16 cellular contexts compared by ENCODE assay signal in genomic region chr2:222912776-222913175, GRCh38. TPM values are rescaled to one million over a fixed set of nuclear protein-coding genes. Genes with fewer than 3 reads are reported as not detected.
A peak's percentile ranks its signal among the peaks of the same experiment; 100 is the strongest.
DNase-seq lines count a peak whose midpoint lies in the region; ATAC-seq, FAIRE-seq and TF ChIP-seq lines count a peak whose summit lies in the region.
"Had no signal": no experiment of that assay in that cellular context is flagged by ENCODE, and none has a peak within 500 bp of the region (broad histone marks: within the 10 kb centered on the region; RNA-seq: fewer than 3 reads in every experiment).

No MANE protein-coding gene starts in this region.

- DNase-seq in cardiac muscle cell (ENCODE audit: low read depth in 1 of 2, low spot score in 1 of 2) (no peak), left cardiac atrium (no peak), HL-60 (ENCODE audit: low read depth in 1 of 2, low spot score in 1 of 2) (no peak), caudate nucleus (lab: John Stamatoyannopoulos, UW) (peak in 7 of 61 donors; percentile 1 to 83 (median 25)), RCC 7860 (ENCODE audit: low spot score) (no peak), NCI-H82 treated with DMSO at 0.1 percent for 48 hours (lab: John Stamatoyannopoulos, UW; ENCODE audit: unreplicated experiment) (no peak), lower lobe of right lung (no peak)
- DNase-seq in stimulated activated naive B cell treated with anti-CD40 and anti-IgM and Interleukin-4, amounts not matched to agents 10 μg/mL and 1 μg/mL and 100 μg/mL, for 72 hours: no peak
- DNase-seq: activated CD4-positive, alpha-beta T cell treated with anti-CD3 and anti-CD28 coated beads, Interleukin-2, amount 10 ng/mL, durations not matched to agents 24 days and 14 days; activated T-cell treated with anti-CD3 and anti-CD28 coated beads, Interleukin-2, amount 50 U/mL, for 1 hour; CD8-positive, alpha-beta T cell; EL; occipital lobe; T1000 had no signal

- H3K4me1 Mint-ChIP-seq in stimulated activated naive B cell treated with anti-CD40 and anti-IgM and Interleukin-4, amounts not matched to agents 10 μg/mL and 1 μg/mL and 100 μg/mL, for 72 hours: peaks cover 26 to 55% of the 10 kb centered on the region in 2 donors

- H3K27me3 Mint-ChIP-seq in stimulated activated naive B cell treated with anti-CD40 and anti-IgM and Interleukin-4, amounts not matched to agents 10 μg/mL and 1 μg/mL and 100 μg/mL, for 72 hours: no peaks in the 10 kb centered on the region
- H3K27me3 Mint-ChIP-seq: activated CD4-positive, alpha-beta T cell treated with anti-CD3 and anti-CD28 coated beads, Interleukin-2, amount 10 ng/mL, durations not matched to agents 24 days and 14 days had no signal

- peaks cover 9 to 22% of the 10 kb centered on the region in 2 donors for H3K36me3 Mint-ChIP-seq in stimulated activated naive B cell treated with anti-CD40 and anti-IgM and Interleukin-4, amounts not matched to agents 10 μg/mL and 1 μg/mL and 100 μg/mL, for 72 hours

- H3K27me3 ChIP-seq in cardiac muscle cell (no peaks in the 10 kb centered on the region), HL-60 (ENCODE audit: insufficient read depth, poor library complexity, severe bottlenecking) (no peaks in the 10 kb centered on the region), lower lobe of right lung (ENCODE audit: low read depth) (no peaks in the 10 kb centered on the region)

- intact Hi-C loops in left cardiac atrium (cut with DNase I) (no loop called here), lower lobe of right lung (cut with DNase I) (no loop called here)

- ATAC-seq in left cardiac atrium: no peak
- ATAC-seq in stimulated activated naive B cell treated with anti-CD40 and anti-IgM and Interleukin-4, amounts not matched to agents 10 μg/mL and 1 μg/mL and 100 μg/mL, for 72 hours (replicated peaks): no peak
- no peak for ATAC-seq in lower lobe of right lung
- ATAC-seq: CD8-positive, alpha-beta T cell had no signal

- no peaks in the 10 kb centered on the region for H3K9me3 Mint-ChIP-seq in stimulated activated naive B cell treated with anti-CD40 and anti-IgM and Interleukin-4, amounts not matched to agents 10 μg/mL and 1 μg/mL and 100 μg/mL, for 72 hours
- H3K9me3 Mint-ChIP-seq: activated CD4-positive, alpha-beta T cell treated with anti-CD3 and anti-CD28 coated beads, Interleukin-2, amount 10 ng/mL, durations not matched to agents 24 days and 14 days; CD8-positive, alpha-beta T cell; mesothelial cell of epicardium had no signal

- peaks cover 26% of the 10 kb centered on the region for H3K4me1 ChIP-seq in cardiac muscle cell (ENCODE audit: low read depth)
- H3K4me1 ChIP-seq in lower lobe of right lung: peaks cover 28% of the 10 kb centered on the region

- H3K4me3 Mint-ChIP-seq in stimulated activated naive B cell treated with anti-CD40 and anti-IgM and Interleukin-4, amounts not matched to agents 10 μg/mL and 1 μg/mL and 100 μg/mL, for 72 hours: no peak overlapping the region
- H3K4me3 Mint-ChIP-seq: activated CD4-positive, alpha-beta T cell treated with anti-CD3 and anti-CD28 coated beads, Interleukin-2, amount 10 ng/mL, durations not matched to agents 24 days and 14 days; CD8-positive, alpha-beta T cell; mesothelial cell of epicardium had no signal

- FAIRE-seq in RCC 7860 (lab: Jason Lieb, UNC): no peak
- FAIRE-seq: colon had no signal

- peak overlapping the region; percentile 69 for H3K27ac Mint-ChIP-seq in stimulated activated naive B cell treated with anti-CD40 and anti-IgM and Interleukin-4, amounts not matched to agents 10 μg/mL and 1 μg/mL and 100 μg/mL, for 72 hours
- H3K27ac Mint-ChIP-seq: activated CD4-positive, alpha-beta T cell treated with anti-CD3 and anti-CD28 coated beads, Interleukin-2, amount 10 ng/mL, durations not matched to agents 24 days and 14 days; CD8-positive, alpha-beta T cell had no signal

- no peak for TF ChIP-seq CTCF in cardiac muscle cell (IDR thresholded peaks at IDR 0.05; ENCODE audit: low read depth, low read length)
- TF ChIP-seq CTCF in HL-60 (IDR thresholded peaks at IDR 0.05; ENCODE audit: insufficient read depth, low read length): no peak
- no peak for TF ChIP-seq CTCF in lower lobe of right lung (IDR thresholded peaks at IDR 0.05)

- H3K27ac ChIP-seq in cardiac muscle cell: peak overlapping the region; percentile 71
- H3K27ac ChIP-seq in HL-60 (replicated peaks): peak overlapping the region; percentile 78
- peak overlapping the region; percentile 81 for H3K27ac ChIP-seq in caudate nucleus (ENCODE audit: low read depth, low read length)
- H3K27ac ChIP-seq in lower lobe of right lung: no peak overlapping the region

- H3K9me3 ChIP-seq in cardiac muscle cell (ENCODE audit: low read depth): no peaks in the 10 kb centered on the region
- no peaks in the 10 kb centered on the region for H3K9me3 ChIP-seq in lower lobe of right lung

- peaks cover 15% of the 10 kb centered on the region for H3K36me3 ChIP-seq in cardiac muscle cell
- peaks cover 38% of the 10 kb centered on the region for H3K36me3 ChIP-seq in lower lobe of right lung

- H3K4me3 ChIP-seq in cardiac muscle cell: no peak overlapping the region
- H3K4me3 ChIP-seq in HL-60 (replicated peaks; ENCODE audit: insufficient read depth, low read length): no peak overlapping the region
- H3K4me3 ChIP-seq in lower lobe of right lung: no peak overlapping the region

RNA-seq across cellular contexts. Expression of gene ACSL3, which starts 51.9 kb away (rescaled TPM):
- total RNA-seq in cardiac muscle cell (148 and 177 TPM in 2 replicates), left cardiac atrium (10 to 100 TPM; 37.8 to 38.1 TPM), lower lobe of right lung (74.2 TPM)
- 108 and 119 TPM in 2 replicates for polyA plus RNA-seq in cardiac muscle cell
